1 cellular context compared by ENCODE assay signal in the genomic region with DNA sequence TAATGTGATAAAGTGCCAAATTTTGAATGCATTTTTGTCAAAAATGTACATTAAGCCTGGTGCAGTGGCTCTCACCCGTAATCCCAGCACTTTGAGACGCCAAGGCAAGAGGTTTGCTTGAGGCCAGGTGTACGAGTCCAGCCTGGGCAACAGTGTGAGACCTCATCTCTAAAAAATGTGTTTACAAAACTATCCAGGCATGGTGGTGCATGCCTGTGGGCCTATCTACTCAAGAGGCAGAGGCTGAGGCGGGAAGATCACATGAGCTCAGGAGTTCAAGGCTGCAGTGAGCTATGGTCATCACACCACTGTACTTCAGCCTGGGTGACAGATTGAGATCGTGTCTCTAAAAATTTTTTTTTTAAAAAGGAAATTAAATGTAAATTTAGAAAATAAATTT.
TF ChIP-seq lines count a peak whose summit lies in the region.

No MANE protein-coding gene starts in this region.

TF ChIP-seq in HepG2, 621 proteins besides CTCF, POLR2A, EP300 and RAD21 (continued from another document):
- TF ChIP-seq, protein P1, sequence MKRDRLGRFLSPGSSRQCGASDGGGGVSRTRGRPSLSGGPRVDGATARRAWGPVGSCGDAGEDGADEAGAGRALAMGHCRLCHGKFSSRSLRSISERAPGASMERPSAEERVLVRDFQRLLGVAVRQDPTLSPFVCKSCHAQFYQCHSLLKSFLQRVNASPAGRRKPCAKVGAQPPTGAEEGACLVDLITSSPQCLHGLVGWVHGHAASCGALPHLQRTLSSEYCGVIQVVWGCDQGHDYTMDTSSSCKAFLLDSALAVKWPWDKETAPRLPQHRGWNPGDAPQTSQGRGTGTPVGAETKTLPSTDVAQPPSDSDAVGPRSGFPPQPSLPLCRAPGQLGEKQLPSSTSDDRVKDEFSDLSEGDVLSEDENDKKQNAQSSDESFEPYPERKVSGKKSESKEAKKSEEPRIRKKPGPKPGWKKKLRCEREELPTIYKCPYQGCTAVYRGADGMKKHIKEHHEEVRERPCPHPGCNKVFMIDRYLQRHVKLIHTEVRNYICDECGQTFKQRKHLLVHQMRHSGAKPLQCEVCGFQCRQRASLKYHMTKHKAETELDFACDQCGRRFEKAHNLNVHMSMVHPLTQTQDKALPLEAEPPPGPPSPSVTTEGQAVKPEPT (CRISPR knock-in tag; IDR thresholded peaks at IDR 0.05; ENCODE audit: low read depth) = no peak
- no peak for TF ChIP-seq KDM5A (IDR thresholded peaks at IDR 0.05; ENCODE audit: borderline replicate concordance, low read length)
- no peak for TF ChIP-seq TMF1 (CRISPR knock-in tag; IDR thresholded peaks at IDR 0.05; ENCODE audit: low read depth)
- TF ChIP-seq, protein P2, sequence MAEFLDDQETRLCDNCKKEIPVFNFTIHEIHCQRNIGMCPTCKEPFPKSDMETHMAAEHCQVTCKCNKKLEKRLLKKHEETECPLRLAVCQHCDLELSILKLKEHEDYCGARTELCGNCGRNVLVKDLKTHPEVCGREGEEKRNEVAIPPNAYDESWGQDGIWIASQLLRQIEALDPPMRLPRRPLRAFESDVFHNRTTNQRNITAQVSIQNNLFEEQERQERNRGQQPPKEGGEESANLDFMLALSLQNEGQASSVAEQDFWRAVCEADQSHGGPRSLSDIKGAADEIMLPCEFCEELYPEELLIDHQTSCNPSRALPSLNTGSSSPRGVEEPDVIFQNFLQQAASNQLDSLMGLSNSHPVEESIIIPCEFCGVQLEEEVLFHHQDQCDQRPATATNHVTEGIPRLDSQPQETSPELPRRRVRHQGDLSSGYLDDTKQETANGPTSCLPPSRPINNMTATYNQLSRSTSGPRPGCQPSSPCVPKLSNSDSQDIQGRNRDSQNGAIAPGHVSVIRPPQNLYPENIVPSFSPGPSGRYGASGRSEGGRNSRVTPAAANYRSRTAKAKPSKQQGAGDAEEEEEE (CRISPR knock-in tag; IDR thresholded peaks at IDR 0.05; ENCODE audit: borderline replicate concordance) = no peak
- TF ChIP-seq KMT2B (CRISPR knock-in tag; IDR thresholded peaks at IDR 0.05) = no peak
- peak; percentile 19; the same call in 1 of the 2 replicates for TF ChIP-seq POGZ (CRISPR knock-in tag; IDR thresholded peaks at IDR 0.05)
- TF ChIP-seq AHR (CRISPR knock-in tag; IDR thresholded peaks at IDR 0.05) = no peak
- no peak for TF ChIP-seq CENPT (CRISPR knock-in tag; IDR thresholded peaks at IDR 0.05; ENCODE audit: low read depth)
- no peak for TF ChIP-seq HOXD1 (CRISPR knock-in tag; IDR thresholded peaks at IDR 0.05)
- TF ChIP-seq TEAD3 (CRISPR knock-in tag; optimal IDR thresholded peaks at IDR 0.05; ENCODE audit: borderline replicate concordance) = peak; percentile 68
- no peak for TF ChIP-seq SRF (IDR thresholded peaks at IDR 0.05; ENCODE audit: low read depth, low read length)
- TF ChIP-seq, protein P3, sequence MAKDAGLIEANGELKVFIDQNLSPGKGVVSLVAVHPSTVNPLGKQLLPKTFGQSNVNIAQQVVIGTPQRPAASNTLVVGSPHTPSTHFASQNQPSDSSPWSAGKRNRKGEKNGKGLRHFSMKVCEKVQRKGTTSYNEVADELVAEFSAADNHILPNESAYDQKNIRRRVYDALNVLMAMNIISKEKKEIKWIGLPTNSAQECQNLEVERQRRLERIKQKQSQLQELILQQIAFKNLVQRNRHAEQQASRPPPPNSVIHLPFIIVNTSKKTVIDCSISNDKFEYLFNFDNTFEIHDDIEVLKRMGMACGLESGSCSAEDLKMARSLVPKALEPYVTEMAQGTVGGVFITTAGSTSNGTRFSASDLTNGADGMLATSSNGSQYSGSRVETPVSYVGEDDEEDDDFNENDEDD (CRISPR knock-in tag; IDR thresholded peaks at IDR 0.05; ENCODE audit: borderline replicate concordance) = no peak
- TF ChIP-seq ZNF670 (CRISPR knock-in tag; IDR thresholded peaks at IDR 0.05; ENCODE audit: borderline replicate concordance) = no peak
- TF ChIP-seq, protein P4, sequence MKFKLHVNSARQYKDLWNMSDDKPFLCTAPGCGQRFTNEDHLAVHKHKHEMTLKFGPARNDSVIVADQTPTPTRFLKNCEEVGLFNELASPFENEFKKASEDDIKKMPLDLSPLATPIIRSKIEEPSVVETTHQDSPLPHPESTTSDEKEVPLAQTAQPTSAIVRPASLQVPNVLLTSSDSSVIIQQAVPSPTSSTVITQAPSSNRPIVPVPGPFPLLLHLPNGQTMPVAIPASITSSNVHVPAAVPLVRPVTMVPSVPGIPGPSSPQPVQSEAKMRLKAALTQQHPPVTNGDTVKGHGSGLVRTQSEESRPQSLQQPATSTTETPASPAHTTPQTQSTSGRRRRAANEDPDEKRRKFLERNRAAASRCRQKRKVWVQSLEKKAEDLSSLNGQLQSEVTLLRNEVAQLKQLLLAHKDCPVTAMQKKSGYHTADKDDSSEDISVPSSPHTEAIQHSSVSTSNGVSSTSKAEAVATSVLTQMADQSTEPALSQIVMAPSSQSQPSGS (CRISPR knock-in tag; IDR thresholded peaks at IDR 0.05) = peak; percentile 26; the same call in 1 of the 2 replicates
- TF ChIP-seq, protein P5, sequence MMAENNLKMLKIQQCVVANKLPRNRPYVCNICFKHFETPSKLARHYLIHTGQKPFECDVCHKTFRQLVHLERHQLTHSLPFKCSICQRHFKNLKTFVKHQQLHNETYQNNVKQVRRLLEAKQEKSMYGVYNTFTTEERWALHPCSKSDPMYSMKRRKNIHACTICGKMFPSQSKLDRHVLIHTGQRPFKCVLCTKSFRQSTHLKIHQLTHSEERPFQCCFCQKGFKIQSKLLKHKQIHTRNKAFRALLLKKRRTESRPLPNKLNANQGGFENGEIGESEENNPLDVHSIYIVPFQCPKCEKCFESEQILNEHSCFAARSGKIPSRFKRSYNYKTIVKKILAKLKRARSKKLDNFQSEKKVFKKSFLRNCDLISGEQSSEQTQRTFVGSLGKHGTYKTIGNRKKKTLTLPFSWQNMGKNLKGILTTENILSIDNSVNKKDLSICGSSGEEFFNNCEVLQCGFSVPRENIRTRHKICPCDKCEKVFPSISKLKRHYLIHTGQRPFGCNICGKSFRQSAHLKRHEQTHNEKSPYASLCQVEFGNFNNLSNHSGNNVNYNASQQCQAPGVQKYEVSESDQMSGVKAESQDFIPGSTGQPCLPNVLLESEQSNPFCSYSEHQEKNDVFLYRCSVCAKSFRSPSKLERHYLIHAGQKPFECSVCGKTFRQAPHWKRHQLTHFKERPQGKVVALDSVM (CRISPR knock-in tag; IDR thresholded peaks at IDR 0.05) = no peak
- no peak for TF ChIP-seq TAF15 (IDR thresholded peaks at IDR 0.05; ENCODE audit: low read depth, low read length, poor library complexity, severe bottlenecking)
- no peak for TF ChIP-seq ZBTB38 (CRISPR knock-in tag; IDR thresholded peaks at IDR 0.05)
- TF ChIP-seq ZEB1 (IDR thresholded peaks at IDR 0.05; ENCODE audit: insufficient replicate concordance, low read depth) = no peak
- TF ChIP-seq SIN3A (IDR thresholded peaks at IDR 0.05; ENCODE audit: borderline replicate concordance, low read depth, low read length) = no peak
- no peak for TF ChIP-seq FOXP1 (IDR thresholded peaks at IDR 0.05)
- TF ChIP-seq FOXP1 (CRISPR knock-in tag; IDR thresholded peaks at IDR 0.05) = peak; percentile 63
- TF ChIP-seq SALL1 (CRISPR knock-in tag; IDR thresholded peaks at IDR 0.05) = peak; percentile 58
- no peak for TF ChIP-seq SALL2 (CRISPR knock-in tag; IDR thresholded peaks at IDR 0.05)
- TF ChIP-seq HHEX (CRISPR knock-in tag; IDR thresholded peaks at IDR 0.05) = no peak
- TF ChIP-seq SNAI1 (CRISPR knock-in tag; IDR thresholded peaks at IDR 0.05; ENCODE audit: borderline replicate concordance) = no peak
- TF ChIP-seq, protein P6, sequence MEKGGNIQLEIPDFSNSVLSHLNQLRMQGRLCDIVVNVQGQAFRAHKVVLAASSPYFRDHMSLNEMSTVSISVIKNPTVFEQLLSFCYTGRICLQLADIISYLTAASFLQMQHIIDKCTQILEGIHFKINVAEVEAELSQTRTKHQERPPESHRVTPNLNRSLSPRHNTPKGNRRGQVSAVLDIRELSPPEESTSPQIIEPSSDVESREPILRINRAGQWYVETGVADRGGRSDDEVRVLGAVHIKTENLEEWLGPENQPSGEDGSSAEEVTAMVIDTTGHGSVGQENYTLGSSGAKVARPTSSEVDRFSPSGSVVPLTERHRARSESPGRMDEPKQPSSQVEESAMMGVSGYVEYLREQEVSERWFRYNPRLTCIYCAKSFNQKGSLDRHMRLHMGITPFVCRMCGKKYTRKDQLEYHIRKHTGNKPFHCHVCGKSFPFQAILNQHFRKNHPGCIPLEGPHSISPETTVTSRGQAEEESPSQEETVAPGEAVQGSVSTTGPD (CRISPR knock-in tag; IDR thresholded peaks at IDR 0.05) = no peak
- TF ChIP-seq, protein P7, sequence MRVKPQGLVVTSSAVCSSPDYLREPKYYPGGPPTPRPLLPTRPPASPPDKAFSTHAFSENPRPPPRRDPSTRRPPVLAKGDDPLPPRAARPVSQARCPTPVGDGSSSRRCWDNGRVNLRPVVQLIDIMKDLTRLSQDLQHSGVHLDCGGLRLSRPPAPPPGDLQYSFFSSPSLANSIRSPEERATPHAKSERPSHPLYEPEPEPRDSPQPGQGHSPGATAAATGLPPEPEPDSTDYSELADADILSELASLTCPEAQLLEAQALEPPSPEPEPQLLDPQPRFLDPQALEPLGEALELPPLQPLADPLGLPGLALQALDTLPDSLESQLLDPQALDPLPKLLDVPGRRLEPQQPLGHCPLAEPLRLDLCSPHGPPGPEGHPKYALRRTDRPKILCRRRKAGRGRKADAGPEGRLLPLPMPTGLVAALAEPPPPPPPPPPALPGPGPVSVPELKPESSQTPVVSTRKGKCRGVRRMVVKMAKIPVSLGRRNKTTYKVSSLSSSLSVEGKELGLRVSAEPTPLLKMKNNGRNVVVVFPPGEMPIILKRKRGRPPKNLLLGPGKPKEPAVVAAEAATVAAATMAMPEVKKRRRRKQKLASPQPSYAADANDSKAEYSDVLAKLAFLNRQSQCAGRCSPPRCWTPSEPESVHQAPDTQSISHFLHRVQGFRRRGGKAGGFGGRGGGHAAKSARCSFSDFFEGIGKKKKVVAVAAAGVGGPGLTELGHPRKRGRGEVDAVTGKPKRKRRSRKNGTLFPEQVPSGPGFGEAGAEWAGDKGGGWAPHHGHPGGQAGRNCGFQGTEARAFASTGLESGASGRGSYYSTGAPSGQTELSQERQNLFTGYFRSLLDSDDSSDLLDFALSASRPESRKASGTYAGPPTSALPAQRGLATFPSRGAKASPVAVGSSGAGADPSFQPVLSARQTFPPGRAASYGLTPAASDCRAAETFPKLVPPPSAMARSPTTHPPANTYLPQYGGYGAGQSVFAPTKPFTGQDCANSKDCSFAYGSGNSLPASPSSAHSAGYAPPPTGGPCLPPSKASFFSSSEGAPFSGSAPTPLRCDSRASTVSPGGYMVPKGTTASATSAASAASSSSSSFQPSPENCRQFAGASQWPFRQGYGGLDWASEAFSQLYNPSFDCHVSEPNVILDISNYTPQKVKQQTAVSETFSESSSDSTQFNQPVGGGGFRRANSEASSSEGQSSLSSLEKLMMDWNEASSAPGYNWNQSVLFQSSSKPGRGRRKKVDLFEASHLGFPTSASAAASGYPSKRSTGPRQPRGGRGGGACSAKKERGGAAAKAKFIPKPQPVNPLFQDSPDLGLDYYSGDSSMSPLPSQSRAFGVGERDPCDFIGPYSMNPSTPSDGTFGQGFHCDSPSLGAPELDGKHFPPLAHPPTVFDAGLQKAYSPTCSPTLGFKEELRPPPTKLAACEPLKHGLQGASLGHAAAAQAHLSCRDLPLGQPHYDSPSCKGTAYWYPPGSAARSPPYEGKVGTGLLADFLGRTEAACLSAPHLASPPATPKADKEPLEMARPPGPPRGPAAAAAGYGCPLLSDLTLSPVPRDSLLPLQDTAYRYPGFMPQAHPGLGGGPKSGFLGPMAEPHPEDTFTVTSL (CRISPR knock-in tag; IDR thresholded peaks at IDR 0.05; ENCODE audit: borderline replicate concordance) = peak; percentile 40; the same call in 1 of the 2 replicates
- TF ChIP-seq ZFX (CRISPR knock-in tag; IDR thresholded peaks at IDR 0.05; ENCODE audit: low read depth) = peak; percentile 18; the same call in 1 of the 2 replicates
- TF ChIP-seq ATM (IDR thresholded peaks at IDR 0.05; ENCODE audit: borderline replicate concordance) = no peak
- TF ChIP-seq ATRX (CRISPR knock-in tag; IDR thresholded peaks at IDR 0.05; ENCODE audit: borderline replicate concordance) = no peak
- TF ChIP-seq ZSCAN22 (CRISPR knock-in tag; IDR thresholded peaks at IDR 0.05) = no peak
- TF ChIP-seq NFYC (CRISPR knock-in tag; IDR thresholded peaks at IDR 0.05) = no peak
- no peak for TF ChIP-seq ETV5 (CRISPR knock-in tag; IDR thresholded peaks at IDR 0.05; ENCODE audit: borderline replicate concordance)
- TF ChIP-seq, protein P8, sequence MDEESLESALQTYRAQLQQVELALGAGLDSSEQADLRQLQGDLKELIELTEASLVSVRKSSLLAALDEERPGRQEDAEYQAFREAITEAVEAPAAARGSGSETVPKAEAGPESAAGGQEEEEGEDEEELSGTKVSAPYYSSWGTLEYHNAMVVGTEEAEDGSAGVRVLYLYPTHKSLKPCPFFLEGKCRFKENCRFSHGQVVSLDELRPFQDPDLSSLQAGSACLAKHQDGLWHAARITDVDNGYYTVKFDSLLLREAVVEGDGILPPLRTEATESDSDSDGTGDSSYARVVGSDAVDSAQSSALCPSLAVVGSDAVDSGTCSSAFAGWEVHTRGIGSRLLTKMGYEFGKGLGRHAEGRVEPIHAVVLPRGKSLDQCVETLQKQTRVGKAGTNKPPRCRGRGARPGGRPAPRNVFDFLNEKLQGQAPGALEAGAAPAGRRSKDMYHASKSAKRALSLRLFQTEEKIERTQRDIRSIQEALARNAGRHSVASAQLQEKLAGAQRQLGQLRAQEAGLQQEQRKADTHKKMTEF (CRISPR knock-in tag; IDR thresholded peaks at IDR 0.05) = 0 out of 2 replicates have a peak, but pooled peaks have one; percentile 24
- TF ChIP-seq FOXA3 (CRISPR knock-in tag; IDR thresholded peaks at IDR 0.05) = peak; percentile 24; the same call in 1 of the 2 replicates
- TF ChIP-seq, protein P9, sequence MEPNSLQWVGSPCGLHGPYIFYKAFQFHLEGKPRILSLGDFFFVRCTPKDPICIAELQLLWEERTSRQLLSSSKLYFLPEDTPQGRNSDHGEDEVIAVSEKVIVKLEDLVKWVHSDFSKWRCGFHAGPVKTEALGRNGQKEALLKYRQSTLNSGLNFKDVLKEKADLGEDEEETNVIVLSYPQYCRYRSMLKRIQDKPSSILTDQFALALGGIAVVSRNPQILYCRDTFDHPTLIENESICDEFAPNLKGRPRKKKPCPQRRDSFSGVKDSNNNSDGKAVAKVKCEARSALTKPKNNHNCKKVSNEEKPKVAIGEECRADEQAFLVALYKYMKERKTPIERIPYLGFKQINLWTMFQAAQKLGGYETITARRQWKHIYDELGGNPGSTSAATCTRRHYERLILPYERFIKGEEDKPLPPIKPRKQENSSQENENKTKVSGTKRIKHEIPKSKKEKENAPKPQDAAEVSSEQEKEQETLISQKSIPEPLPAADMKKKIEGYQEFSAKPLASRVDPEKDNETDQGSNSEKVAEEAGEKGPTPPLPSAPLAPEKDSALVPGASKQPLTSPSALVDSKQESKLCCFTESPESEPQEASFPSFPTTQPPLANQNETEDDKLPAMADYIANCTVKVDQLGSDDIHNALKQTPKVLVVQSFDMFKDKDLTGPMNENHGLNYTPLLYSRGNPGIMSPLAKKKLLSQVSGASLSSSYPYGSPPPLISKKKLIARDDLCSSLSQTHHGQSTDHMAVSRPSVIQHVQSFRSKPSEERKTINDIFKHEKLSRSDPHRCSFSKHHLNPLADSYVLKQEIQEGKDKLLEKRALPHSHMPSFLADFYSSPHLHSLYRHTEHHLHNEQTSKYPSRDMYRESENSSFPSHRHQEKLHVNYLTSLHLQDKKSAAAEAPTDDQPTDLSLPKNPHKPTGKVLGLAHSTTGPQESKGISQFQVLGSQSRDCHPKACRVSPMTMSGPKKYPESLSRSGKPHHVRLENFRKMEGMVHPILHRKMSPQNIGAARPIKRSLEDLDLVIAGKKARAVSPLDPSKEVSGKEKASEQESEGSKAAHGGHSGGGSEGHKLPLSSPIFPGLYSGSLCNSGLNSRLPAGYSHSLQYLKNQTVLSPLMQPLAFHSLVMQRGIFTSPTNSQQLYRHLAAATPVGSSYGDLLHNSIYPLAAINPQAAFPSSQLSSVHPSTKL (CRISPR knock-in tag; IDR thresholded peaks at IDR 0.05) = peak; percentile 61
